8 cellular contexts compared by ENCODE assay signal in the genomic region with DNA sequence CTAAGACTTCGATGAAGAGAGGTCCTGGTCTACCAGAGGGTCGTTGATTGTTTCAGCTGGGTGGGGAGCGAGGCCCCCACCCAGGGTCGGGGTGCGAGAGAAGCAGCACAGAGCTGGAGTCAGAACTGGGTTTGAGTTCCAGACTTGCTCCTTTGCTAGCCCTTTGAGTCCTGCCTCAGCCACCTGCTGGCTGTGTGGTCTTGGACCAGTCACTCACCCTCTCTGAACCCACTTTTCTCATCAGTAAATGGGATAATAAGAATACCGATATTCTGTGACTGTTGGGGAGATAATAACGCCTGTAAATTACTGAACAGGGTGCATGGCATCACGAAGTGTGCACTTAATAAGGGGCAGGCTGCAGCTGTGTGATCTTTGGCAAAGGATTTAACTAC. TPM values are rescaled to one million over a fixed set of nuclear protein-coding genes. Genes with fewer than 3 reads are reported as not detected.
DNase-seq lines count a peak whose midpoint lies in the region; ATAC-seq, FAIRE-seq and TF ChIP-seq lines count a peak whose summit lies in the region.

No MANE protein-coding gene starts in this region.

- intact Hi-C loops in esophagus muscularis mucosa (cut with DNase I) (no loop called here), pancreas (cut with DNase I) (no loop called here)

- no peaks in the 10 kb centered on the region for H3K9me3 Mint-ChIP-seq in CD8-positive, alpha-beta memory T cell

- H3K36me3 Mint-ChIP-seq in CD8-positive, alpha-beta memory T cell, result no peaks in the 10 kb centered on the region

- TF ChIP-seq EP300 in esophagus muscularis mucosa (IDR thresholded peaks at IDR 0.05), result no peak

- no peak for DNase-seq in CD8-positive, alpha-beta memory T cell
- no peak for DNase-seq in RWPE1 (ENCODE audit: low spot score)
- no peak for DNase-seq in esophagus muscularis mucosa (ENCODE audit: extremely low spot score)
- no peak for DNase-seq in pancreas
- DNase-seq in stimulated activated CD4-positive, alpha-beta T cell treated with anti-CD3 and anti-CD28 coated beads, Interleukin-2, amount 100 ng/mL, for 48 hours, result no peak
- DNase-seq in mucosa of gallbladder (ENCODE audit: low spot score), result no peak
- DNase-seq in cerebellar nuclear complex (lab: John Stamatoyannopoulos, UW), result no peak
- no peak for DNase-seq in DMS79 treated with DMSO at 0.1 percent for 48 hours (lab: John Stamatoyannopoulos, UW)

- no peaks in the 10 kb centered on the region for H3K36me3 ChIP-seq in CD8-positive, alpha-beta memory T cell (ENCODE audit: insufficient read depth, low read length)
- H3K36me3 ChIP-seq in esophagus muscularis mucosa (no peaks in the 10 kb centered on the region), pancreas (no peaks in the 10 kb centered on the region)

- FAIRE-seq in pancreas (lab: Jason Lieb, UNC), result no peak

- ATAC-seq in pancreas, result no peak

- H3K4me1 Mint-ChIP-seq in CD8-positive, alpha-beta memory T cell, result peaks cover 5 to 17% (median 8%) of the 10 kb centered on the region in 3 donors

- 36% methylated on average over 6 of the region's 8 CpGs for WGBS in esophagus muscularis mucosa
- WGBS in pancreas, 2 donors, result 30 to 42% methylated on average over 8 of the region's 8 CpGs

- peak overlapping the region; percentile 58 for H3K4me3 ChIP-seq in CD8-positive, alpha-beta memory T cell (ENCODE audit: low read length)
- H3K4me3 ChIP-seq in esophagus muscularis mucosa (peak overlapping the region; percentile 71 to 89 (median 80)), pancreas (peak overlapping the region in 3 of 4 donors; percentile 35 to 64 (median 43))

- peak overlapping the region; percentile 31 to 86 (median 77) for H3K4me3 Mint-ChIP-seq in CD8-positive, alpha-beta memory T cell

- peaks cover 39 to 62% of the 10 kb centered on the region in 2 donors for H3K27me3 Mint-ChIP-seq in CD8-positive, alpha-beta memory T cell

- H3K27ac ChIP-seq in CD8-positive, alpha-beta memory T cell (ENCODE audit: low read depth, low read length), result no peak overlapping the region
- H3K27ac ChIP-seq in RWPE1 (peak overlapping the region; percentile 94), esophagus muscularis mucosa (replicated peaks in 1 of 4) (peak overlapping the region; percentile 80 to 88 (median 84)), pancreas (no peak overlapping the region)

- peak overlapping the region in 1 of 8 donors; percentile 9 for H3K27ac Mint-ChIP-seq in CD8-positive, alpha-beta memory T cell

- no peak for TF ChIP-seq POLR2A in esophagus muscularis mucosa (IDR thresholded peaks at IDR 0.05; ENCODE audit: low read depth)

- peaks cover 10% of the 10 kb centered on the region for H3K4me1 ChIP-seq in CD8-positive, alpha-beta memory T cell (ENCODE audit: insufficient read depth, low read length)
- H3K4me1 ChIP-seq in esophagus muscularis mucosa (peaks cover 37 to 93% (median 86%) of the 10 kb centered on the region in 4 donors), pancreas (peaks cover 0 to 4% (median 0%) of the 10 kb centered on the region in 3 donors)

- CTCF ChIA-PET in CD8-positive, alpha-beta memory T cell (lab: Charles Lee), result interaction anchor here (1.5 to 3.1 kb wide), 4 partner anchors 9 to 32 kb away, joined by 3 to 22 read pairs (median 12); partner anchors contain the start of gene TAF15
- CTCF ChIA-PET in RWPE1 (lab: Yijun Ruan, JAX), result interaction anchor here (0.7 to 2.8 kb wide), 5 partner anchors 9 to 32 kb away, joined by 3 to 22 read pairs (median 5); partner anchors contain the start of gene TAF15

- H3K27me3 ChIP-seq in CD8-positive, alpha-beta memory T cell (ENCODE audit: insufficient read depth, low read length, poor library complexity, severe bottlenecking), result peaks cover 29% of the 10 kb centered on the region
- H3K27me3 ChIP-seq in esophagus muscularis mucosa, result peaks cover 0 to 3% (median 0%) of the 10 kb centered on the region in 4 donors
- H3K27me3 ChIP-seq in pancreas, result peaks cover 0 to 2% (median 0%) of the 10 kb centered on the region in 4 donors

- no peaks in the 10 kb centered on the region for H3K9me3 ChIP-seq in CD8-positive, alpha-beta memory T cell (ENCODE audit: low read length)
- H3K9me3 ChIP-seq in esophagus muscularis mucosa, result no peaks in the 10 kb centered on the region
- no peaks in the 10 kb centered on the region for H3K9me3 ChIP-seq in pancreas

- TF ChIP-seq CTCF in RWPE1 (conservative IDR thresholded peaks at IDR 0.05; ENCODE audit: low read depth), result no peak
- no peak for TF ChIP-seq CTCF in esophagus muscularis mucosa (IDR thresholded peaks at IDR 0.05)
- no peak for TF ChIP-seq CTCF in pancreas (IDR thresholded peaks at IDR 0.05)

- POLR2A ChIA-PET in CD8-positive, alpha-beta memory T cell (lab: Charles Lee), result interaction anchor here (1.3 to 1.9 kb wide), 2 partner anchors 13 kb away, joined by 3 to 6 read pairs; partner anchors contain the start of gene TAF15
- POLR2A ChIA-PET in RWPE1 (lab: Yijun Ruan, JAX; ENCODE audit: low non-redundant PET), result no interaction called here

RNA-seq across cellular contexts. Expression of gene MMP28, which starts 0.4 kb away (rescaled TPM):
- total RNA-seq in CD8-positive, alpha-beta memory T cell, result not detected
- not detected for polyA plus RNA-seq in CD8-positive, alpha-beta memory T cell
- total RNA-seq in esophagus muscularis mucosa, result 100 to 1,000 TPM in 2 of 4 donors, 10 to 100 TPM in 2; 75.5 to 150 (median 116) TPM
- total RNA-seq in pancreas, result 1 to 10 TPM in 2 of 6 donors, under 1 TPM in 4; 0.20 to 2.5 (median 0.78) TPM
- 1 to 10 TPM; 3.0 to 3.8 TPM for polyA plus RNA-seq in pancreas
- 32.8 TPM for total RNA-seq in mucosa of gallbladder

RNA-seq across cellular contexts. Expression of gene TAF15, which starts 13.4 kb away (rescaled TPM):
- 100 to 1,000 TPM; 274 to 291 TPM for total RNA-seq in CD8-positive, alpha-beta memory T cell
- 21.5 TPM for polyA plus RNA-seq in CD8-positive, alpha-beta memory T cell
- 100 to 1,000 TPM in 3 of 4 donors, 10 to 100 TPM in 1; 93.8 to 140 (median 122) TPM for total RNA-seq in esophagus muscularis mucosa
- total RNA-seq in pancreas, result 10 to 100 TPM; 62.9 to 85.2 (median 69.0) TPM
- polyA plus RNA-seq in pancreas, result 10 to 100 TPM; 73.5 to 88.1 TPM
- 130 TPM for total RNA-seq in mucosa of gallbladder

RNA-seq across cellular contexts. Expression of gene C17orf50, which starts 35.2 kb away (rescaled TPM):
- not detected for total RNA-seq in CD8-positive, alpha-beta memory T cell
- polyA plus RNA-seq in CD8-positive, alpha-beta memory T cell, result not detected
- total RNA-seq in esophagus muscularis mucosa (not detected), pancreas (under 1 TPM in 2 of 6 donors, not detected in 4; 0.17 to 0.28 TPM), mucosa of gallbladder (not detected)
- polyA plus RNA-seq in pancreas, result under 1 TPM in 1 of 2 donors, not detected in 1; 0.12 TPM

RNA-seq across cellular contexts. Expression of gene GAS2L2, which starts 42.8 kb away (rescaled TPM):
- total RNA-seq in CD8-positive, alpha-beta memory T cell, result under 1 TPM in 1 of 2 experiments, not detected in 1; 0.07 TPM
- polyA plus RNA-seq in CD8-positive, alpha-beta memory T cell, result not detected
- total RNA-seq in esophagus muscularis mucosa (under 1 TPM; 0.42 to 0.80 (median 0.48) TPM), pancreas (under 1 TPM; 0.03 to 0.15 (median 0.07) TPM), mucosa of gallbladder (not detected)
- polyA plus RNA-seq in pancreas, result under 1 TPM in 1 of 2 donors, not detected in 1; 0.33 TPM

Comparison
In these comparisons a context has a peak if more than half of its experiments do, and no peak if none do; other contexts are left out.
1. H3K27ac ChIP-seq: peak in RWPE1 (single experiment) and esophagus muscularis mucosa (4 of 4); none in CD8-positive, alpha-beta memory T cell (single experiment) and pancreas (0 of 4).
2. Peak in every context shown above with its lines, with median percentiles within 50 percentile points of each other: H3K4me3 ChIP-seq.